18 cellular contexts compared by ENCODE assay signal in genomic region chr6:139648430-139649000, GRCh38.
A peak's percentile ranks its signal among the peaks of the same experiment; 100 is the strongest.
DNase-seq lines count a peak whose midpoint lies in the region; ATAC-seq, FAIRE-seq and TF ChIP-seq lines count a peak whose summit lies in the region.
"Had no signal": no experiment of that assay in that cellular context is flagged by ENCODE, and none has a peak within 500 bp of the region (broad histone marks: within the 10 kb centered on the region; RNA-seq: fewer than 3 reads in every experiment).

No MANE protein-coding gene starts in this region.

- RAD21 ChIA-PET in GM12878 (lab: Charles Lee; ENCODE audit: unreplicated experiment), result no interaction called here

- no peaks in the 10 kb centered on the region for H3K36me3 ChIP-seq in GM12878 (ENCODE audit: control insufficient read depth in 2 of 2, insufficient read depth in 2 of 2, low read length in 1 of 2)
- no peaks in the 10 kb centered on the region for H3K36me3 ChIP-seq in neural progenitor cell
- H3K36me3 ChIP-seq: right lobe of liver had no signal

- H2AFZ ChIP-seq in GM12878 (ENCODE audit: control insufficient read depth, low read depth, low read length) (peak overlapping the region; percentile 31), neural progenitor cell (replicated peaks) (peak overlapping the region; percentile 77)

- no peak overlapping the region for H3K27ac ChIP-seq in GM12878 (ENCODE audit: control insufficient read depth, insufficient read depth)
- no peak overlapping the region for H3K27ac ChIP-seq in neural progenitor cell
- H3K27ac ChIP-seq: right lobe of liver had no signal

- CTCF ChIA-PET in GM12878 (lab: Yijun Ruan, JAX), result interaction anchor here (1.7 kb wide), 1 partner anchor 9 kb away, joined by 3 read pairs; no protein-coding TSS in a partner anchor

- POLR2A ChIA-PET in GM12878 (lab: Charles Lee), result no interaction called here

- H3K4me3 ChIP-seq in GM12878, result no peak overlapping the region
- no peak overlapping the region for H3K4me3 ChIP-seq in neural progenitor cell
- H3K4me3 ChIP-seq: right lobe of liver had no signal

- H3K27ac Mint-ChIP-seq in neural progenitor cell, result peak overlapping the region; percentile 31
- no peak overlapping the region for H3K27ac Mint-ChIP-seq in activated T-helper 1 cell treated with anti-CD3 and anti-CD28 coated beads, Interleukin-12 subunit alpha, Interleukin-12 subunit beta, Interleukin-2, Interleukin-4 antibody, amounts not matched to agents 30 ng/mL and 10 ng/mL and 1 ng/mL, durations not matched to agents 14 hours and 24 hours and 36 hours
- H3K27ac Mint-ChIP-seq in activated T-helper 2 cell treated with anti-CD3 and anti-CD28 coated beads, Interferon-gamma antibody, Interleukin-2, Interleukin-4, amounts not matched to agents 10 μg/mL and 5 μg/mL and 100 μg/mL, durations not matched to agents 14 hours and 24 hours and 36 hours, result no peak overlapping the region
- H3K27ac Mint-ChIP-seq: activated CD8-positive, alpha-beta T cell treated with anti-CD3 and anti-CD28 coated beads, Interleukin-2, amount 10 ng/mL, durations not matched to agents 7 days and 5 days; activated naive CD8-positive, alpha-beta T cell; WTC11 had no signal

- ATAC-seq in GM12878 (no peak), left lobe of liver (no peak)
- ATAC-seq: activated CD8-positive, alpha-beta T cell treated with anti-CD3 and anti-CD28 coated beads, Interleukin-2, amount 10 ng/mL, durations not matched to agents 7 days and 5 days; activated T-cell treated with anti-CD3 and anti-CD28 coated beads, Interleukin-2, amount 50 U/mL, for 4 hours; right lobe of liver; WTC11 had no signal

- H3K79me2 ChIP-seq in GM12878 (ENCODE audit: control insufficient read depth, insufficient read depth, low read length), result no peaks in the 10 kb centered on the region
- no peaks in the 10 kb centered on the region for H3K79me2 ChIP-seq in neural progenitor cell (ENCODE audit: low read depth)

- H3F3A ChIP-seq in neural progenitor cell (ENCODE audit: low read depth), result peaks cover 5% of the 10 kb centered on the region

- intact Hi-C loops in GM12878 (cut with micrococcal nuclease; ENCODE audit: unreplicated experiment), result no loop called here
- intact Hi-C loops in activated T-helper 1 cell treated with anti-CD3 and anti-CD28 coated beads, Interleukin-12 subunit alpha, Interleukin-12 subunit beta, Interleukin-2, Interleukin-4 antibody, amounts not matched to agents 30 ng/mL and 10 ng/mL and 1 ng/mL, durations not matched to agents 14 hours and 24 hours and 36 hours (cut with micrococcal nuclease), result no loop called here
- intact Hi-C loops in activated T-helper 2 cell treated with anti-CD3 and anti-CD28 coated beads, Interferon-gamma antibody, Interleukin-2, Interleukin-4, amounts not matched to agents 10 μg/mL and 5 μg/mL and 100 μg/mL, durations not matched to agents 14 hours and 24 hours and 36 hours (cut with micrococcal nuclease), result no loop called here

- H3K27me3 ChIP-seq in GM12878 (replicated peaks in 1 of 2; ENCODE audit: control insufficient read depth in 2 of 2, insufficient read depth in 2 of 2, low read length in 1 of 2), result no peaks in the 10 kb centered on the region
- H3K27me3 ChIP-seq in neural progenitor cell, result no peaks in the 10 kb centered on the region
- H3K27me3 ChIP-seq: right lobe of liver had no signal

- H3K4me1 ChIP-seq in GM12878 (ENCODE audit: control insufficient read depth, insufficient read depth, low read length) (no peaks in the 10 kb centered on the region), neural progenitor cell (peaks cover 34% of the 10 kb centered on the region)
- H3K4me1 ChIP-seq: right lobe of liver had no signal

- H3K9me3 ChIP-seq in GM12878 (replicated peaks; ENCODE audit: control insufficient read depth, insufficient read depth, low read length) (no peaks in the 10 kb centered on the region), neural progenitor cell (ENCODE audit: low read depth) (no peaks in the 10 kb centered on the region)
- H3K9me3 ChIP-seq: right lobe of liver had no signal

- TF ChIP-seq POLR2A in GM12878 (IDR thresholded peaks at IDR 0.05; ENCODE audit: low read depth, low read length), result no peak

- in situ Hi-C loops in G401 (cut with HindIII; ENCODE audit: low sequenced_read_pairs) (no loop called here), GM12878 (cut with MboI) (no loop called here)

- no peak for FAIRE-seq in GM12878 (lab: Jason Lieb, UNC)
- FAIRE-seq: H54 had no signal

- peak; percentile 19 for DNase-seq in G401 (ENCODE audit: low spot score)
- DNase-seq in NCI-H69 (lab: John Stamatoyannopoulos, UW), result peak; percentile 17
- no peak for DNase-seq in GM12878 (ENCODE audit: low read depth, low spot score)
- no peak for DNase-seq in neural progenitor cell (ENCODE audit: low spot score)
- DNase-seq in left lobe of liver (ENCODE audit: low spot score), result no peak
- no peak for DNase-seq in NCI-H1694 treated with DMSO at 0.1 percent for 48 hours (lab: John Stamatoyannopoulos, UW)
- DNase-seq in activated T-helper 1 cell treated with anti-CD3 and anti-CD28 coated beads, Interleukin-12 subunit alpha, Interleukin-12 subunit beta, Interleukin-2, Interleukin-4 antibody, amounts not matched to agents 30 ng/mL and 10 ng/mL and 1 ng/mL, durations not matched to agents 14 hours and 24 hours and 36 hours (ENCODE audit: low spot score), result no peak
- no peak for DNase-seq in activated T-helper 2 cell treated with anti-CD3 and anti-CD28 coated beads, Interferon-gamma antibody, Interleukin-2, Interleukin-4, amounts not matched to agents 10 μg/mL and 5 μg/mL and 100 μg/mL, durations not matched to agents 14 hours and 24 hours and 36 hours (ENCODE audit: low spot score)
- DNase-seq: activated CD8-positive, alpha-beta T cell treated with anti-CD3 and anti-CD28 coated beads, Interleukin-2, amount 10 ng/mL, durations not matched to agents 7 days and 5 days; activated T-cell treated with anti-CD3 and anti-CD28 coated beads, Interleukin-2, amount 50 U/mL, for 4 hours; kidney glomerular epithelial cell; NCI-H1105; NCI-H774; right lobe of liver; stimulated activated CD4-positive, alpha-beta T cell treated with anti-CD3 and anti-CD28 coated beads, Interleukin-2, amount 100 ng/mL, for 24 hours had no signal

- H3K9ac ChIP-seq in GM12878 (ENCODE audit: control insufficient read depth, insufficient read depth, low read length), result no peak overlapping the region
- H3K9ac ChIP-seq in neural progenitor cell, result no peak overlapping the region

- H3K9me3 Mint-ChIP-seq in neural progenitor cell, result peaks cover 13% of the 10 kb centered on the region
- no peaks in the 10 kb centered on the region for H3K9me3 Mint-ChIP-seq in activated T-helper 1 cell treated with anti-CD3 and anti-CD28 coated beads, Interleukin-12 subunit alpha, Interleukin-12 subunit beta, Interleukin-2, Interleukin-4 antibody, amounts not matched to agents 30 ng/mL and 10 ng/mL and 1 ng/mL, durations not matched to agents 14 hours and 24 hours and 36 hours
- no peaks in the 10 kb centered on the region for H3K9me3 Mint-ChIP-seq in activated T-helper 2 cell treated with anti-CD3 and anti-CD28 coated beads, Interferon-gamma antibody, Interleukin-2, Interleukin-4, amounts not matched to agents 10 μg/mL and 5 μg/mL and 100 μg/mL, durations not matched to agents 14 hours and 24 hours and 36 hours

- TF ChIP-seq EP300 in GM12878 (IDR thresholded peaks at IDR 0.05; ENCODE audit: borderline replicate concordance in 1 of 2, control insufficient read depth in 1 of 2, low read depth in 2 of 2, low read length in 2 of 2), result no peak

- no peak overlapping the region for H3K4me3 Mint-ChIP-seq in neural progenitor cell
- H3K4me3 Mint-ChIP-seq in activated T-helper 1 cell treated with anti-CD3 and anti-CD28 coated beads, Interleukin-12 subunit alpha, Interleukin-12 subunit beta, Interleukin-2, Interleukin-4 antibody, amounts not matched to agents 30 ng/mL and 10 ng/mL and 1 ng/mL, durations not matched to agents 14 hours and 24 hours and 36 hours, result no peak overlapping the region
- H3K4me3 Mint-ChIP-seq in activated T-helper 2 cell treated with anti-CD3 and anti-CD28 coated beads, Interferon-gamma antibody, Interleukin-2, Interleukin-4, amounts not matched to agents 10 μg/mL and 5 μg/mL and 100 μg/mL, durations not matched to agents 14 hours and 24 hours and 36 hours (ENCODE audit: low read depth), result no peak overlapping the region
- H3K4me3 Mint-ChIP-seq: activated CD8-positive, alpha-beta T cell treated with anti-CD3 and anti-CD28 coated beads, Interleukin-2, amount 10 ng/mL, durations not matched to agents 7 days and 5 days; activated naive CD8-positive, alpha-beta T cell; activated T-cell treated with anti-CD3 and anti-CD28 coated beads, Interleukin-2, amount 50 U/mL, for 4 hours; WTC11 had no signal

- H3K27me3 Mint-ChIP-seq in neural progenitor cell (ENCODE audit: insufficient read depth, low read depth), result peaks cover 9% of the 10 kb centered on the region
- H3K27me3 Mint-ChIP-seq in activated T-helper 1 cell treated with anti-CD3 and anti-CD28 coated beads, Interleukin-12 subunit alpha, Interleukin-12 subunit beta, Interleukin-2, Interleukin-4 antibody, amounts not matched to agents 30 ng/mL and 10 ng/mL and 1 ng/mL, durations not matched to agents 14 hours and 24 hours and 36 hours (ENCODE audit: insufficient read depth), result peaks cover 3% of the 10 kb centered on the region
- peaks cover 5% of the 10 kb centered on the region for H3K27me3 Mint-ChIP-seq in activated T-helper 2 cell treated with anti-CD3 and anti-CD28 coated beads, Interferon-gamma antibody, Interleukin-2, Interleukin-4, amounts not matched to agents 10 μg/mL and 5 μg/mL and 100 μg/mL, durations not matched to agents 14 hours and 24 hours and 36 hours (ENCODE audit: low read depth)

- peaks cover 31% of the 10 kb centered on the region for H3K4me1 Mint-ChIP-seq in neural progenitor cell
- H3K4me1 Mint-ChIP-seq in activated T-helper 1 cell treated with anti-CD3 and anti-CD28 coated beads, Interleukin-12 subunit alpha, Interleukin-12 subunit beta, Interleukin-2, Interleukin-4 antibody, amounts not matched to agents 30 ng/mL and 10 ng/mL and 1 ng/mL, durations not matched to agents 14 hours and 24 hours and 36 hours (ENCODE audit: low read depth), result no peaks in the 10 kb centered on the region
- no peaks in the 10 kb centered on the region for H3K4me1 Mint-ChIP-seq in activated T-helper 2 cell treated with anti-CD3 and anti-CD28 coated beads, Interferon-gamma antibody, Interleukin-2, Interleukin-4, amounts not matched to agents 10 μg/mL and 5 μg/mL and 100 μg/mL, durations not matched to agents 14 hours and 24 hours and 36 hours (ENCODE audit: low read depth)

- SMC1A ChIA-PET in GM12878 (lab: Charles Lee; ENCODE audit: uncharacterized antibody, unreplicated experiment), result interaction anchor here (0.7 to 1.4 kb wide), 2 partner anchors 12 to 1743 kb away, joined by 3 read pairs; no protein-coding TSS in a partner anchor

- H3K4me2 ChIP-seq in GM12878 (ENCODE audit: control insufficient read depth, insufficient read depth) (no peak overlapping the region), neural progenitor cell (no peak overlapping the region)

- no TSS peak for BruUV-seq in GM12878 (replicated peaks; lab: Mats Ljungman, UMichigan)

- TF ChIP-seq RAD21 in GM12878 (IDR thresholded peaks at IDR 0.05; ENCODE audit: insufficient read depth, low read depth, low read length), result no peak

- no peak for TF ChIP-seq CTCF in GM12878 (IDR thresholded peaks at IDR 0.05 in 2 of 3, conservative IDR thresholded peaks at IDR 0.05 in 1 of 3; ENCODE audit: control insufficient read depth in 2 of 3, extremely low read depth in 1 of 3, insufficient read depth in 1 of 3, low read depth in 3 of 3, low read length in 3 of 3)
- no peak for TF ChIP-seq CTCF in neural progenitor cell (IDR thresholded peaks at IDR 0.05)

- H3K36me3 Mint-ChIP-seq in neural progenitor cell, result peaks cover 7% of the 10 kb centered on the region
- H3K36me3 Mint-ChIP-seq in activated T-helper 1 cell treated with anti-CD3 and anti-CD28 coated beads, Interleukin-12 subunit alpha, Interleukin-12 subunit beta, Interleukin-2, Interleukin-4 antibody, amounts not matched to agents 30 ng/mL and 10 ng/mL and 1 ng/mL, durations not matched to agents 14 hours and 24 hours and 36 hours (ENCODE audit: low read depth), result no peaks in the 10 kb centered on the region
- H3K36me3 Mint-ChIP-seq in activated T-helper 2 cell treated with anti-CD3 and anti-CD28 coated beads, Interferon-gamma antibody, Interleukin-2, Interleukin-4, amounts not matched to agents 10 μg/mL and 5 μg/mL and 100 μg/mL, durations not matched to agents 14 hours and 24 hours and 36 hours (ENCODE audit: low read depth), result no peaks in the 10 kb centered on the region
- H3K36me3 Mint-ChIP-seq: activated naive CD8-positive, alpha-beta T cell; WTC11 had no signal

- 49% methylated on average over 7 of the region's 7 CpGs for WGBS in GM12878 (ENCODE audit: insufficient coverage, insufficient replicate concordance, low lambda C conversion rate, missing lambda C conversion rate)

- no peaks in the 10 kb centered on the region for H4K20me1 ChIP-seq in GM12878 (ENCODE audit: control insufficient read depth, insufficient read depth)
- H4K20me1 ChIP-seq in neural progenitor cell (ENCODE audit: low read depth), result no peaks in the 10 kb centered on the region

Comparison
In these comparisons a context has a peak if more than half of its experiments do, and no peak if none do; other contexts are left out.
1. DNase-seq: peak in G401 (single experiment) and NCI-H69 (single experiment); none in GM12878 (single experiment), neural progenitor cell (single experiment), left lobe of liver (single experiment), NCI-H1694 treated with DMSO at 0.1 percent for 48 hours (single experiment), activated T-helper 1 cell treated with anti-CD3 and anti-CD28 coated beads, Interleukin-12 subunit alpha, Interleukin-12 subunit beta, Interleukin-2, Interleukin-4 antibody, amounts not matched to agents 30 ng/mL and 10 ng/mL and 1 ng/mL, durations not matched to agents 14 hours and 24 hours and 36 hours (single experiment) and activated T-helper 2 cell treated with anti-CD3 and anti-CD28 coated beads, Interferon-gamma antibody, Interleukin-2, Interleukin-4, amounts not matched to agents 10 μg/mL and 5 μg/mL and 100 μg/mL, durations not matched to agents 14 hours and 24 hours and 36 hours (single experiment).